8 cellular contexts compared by ENCODE assay signal in the genomic region with DNA sequence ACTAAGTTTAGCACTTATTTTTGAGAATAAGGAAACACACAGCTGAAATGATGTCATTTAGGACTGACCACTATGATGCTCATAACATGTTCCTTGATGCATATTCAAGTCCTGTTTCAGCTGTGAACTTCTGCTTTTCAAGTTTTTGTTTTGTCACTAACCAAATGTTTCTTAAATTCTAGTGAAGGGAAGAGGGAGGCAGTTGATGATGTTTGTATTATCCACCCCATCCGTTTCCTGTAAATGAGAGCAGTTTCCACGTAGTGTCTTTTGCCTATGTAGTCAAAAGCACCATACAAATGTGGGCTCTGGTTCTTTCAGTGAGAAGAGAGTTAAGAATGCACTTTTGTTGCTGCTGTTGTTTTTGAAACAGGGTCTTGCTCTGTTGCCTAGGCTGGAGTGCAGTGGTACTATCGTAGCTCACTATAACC.
DNase-seq lines count a peak whose midpoint lies in the region; ATAC-seq and TF ChIP-seq lines count a peak whose summit lies in the region.

No MANE protein-coding gene starts in this region.

- intact Hi-C loops in left ventricle myocardium superior (cut with micrococcal nuclease), result no loop called here

- no peak for DNase-seq in HFFc6
- peak; percentile 61 for DNase-seq in NAMALWA (ENCODE audit: low spot score)
- DNase-seq in left ventricle myocardium superior, result no peak
- DNase-seq in HUDEP-2 (lab: John Stamatoyannopoulos, UW; ENCODE audit: unreplicated experiment in 76 of 76), result no peak
- no peak for DNase-seq in NCI-H82 (lab: John Stamatoyannopoulos, UW)
- DNase-seq in OCI-M2 (lab: John Stamatoyannopoulos, UW; ENCODE audit: unreplicated experiment), result no peak
- DNase-seq in NCI-H748 treated with DMSO at 0.1 percent for 48 hours (lab: John Stamatoyannopoulos, UW), result no peak

- peak; percentile 76 for ATAC-seq in GM18511 (IDR thresholded peaks at IDR 0.05; ENCODE audit: unreplicated experiment)
- peak; percentile 50 for ATAC-seq in left ventricle myocardium superior

- peaks cover 78% of the 10 kb centered on the region for H3K4me1 Mint-ChIP-seq in HFFc6 (ENCODE audit: low read depth)

- H3K27ac Mint-ChIP-seq in HFFc6, result peak overlapping the region; percentile 1; the same call in 1 of the 2 replicates

- peaks cover 6% of the 10 kb centered on the region for H3K9me3 Mint-ChIP-seq in HFFc6

- TF ChIP-seq CTCF in HFFc6 (IDR thresholded peaks at IDR 0.05), result no peak

- no peaks in the 10 kb centered on the region; the same call in 1 of the 2 replicates for H3K27me3 Mint-ChIP-seq in HFFc6 (ENCODE audit: insufficient read depth)

- H3K4me3 Mint-ChIP-seq in HFFc6, result no peak overlapping the region

- peaks cover 17% of the 10 kb centered on the region for H3K36me3 Mint-ChIP-seq in HFFc6 (ENCODE audit: low read depth)
